28 cellular contexts compared by ENCODE assay signal in genomic region chr20:7136886-7137285, GRCh38.
"Had no signal": no experiment of that assay in that cellular context is flagged by ENCODE, and none has a peak within 500 bp of the region (broad histone marks: within the 10 kb centered on the region; RNA-seq: fewer than 3 reads in every experiment).

No MANE protein-coding gene starts in this region.

- H3K4me2 ChIP-seq: SK-N-SH had no signal

- ATAC-seq: activated CD8-positive, alpha-beta T cell treated with anti-CD3 and anti-CD28 coated beads, Interleukin-2, amount 10 ng/mL, durations not matched to agents 7 days and 5 days; activated naive CD4-positive, alpha-beta T cell treated with anti-CD3 and anti-CD28 coated beads, Interleukin-2, amount 50 U/mL, for 72 hours; body of pancreas; PC-3 had no signal

- H3K36me3 ChIP-seq: adrenal gland, cardiac muscle cell, Peyer's patch, SJSA1 had no signal

- H3K4me3 ChIP-seq: adrenal gland, body of pancreas, cardiac muscle cell, Peyer's patch, SJSA1 had no signal

- DNase-seq: activated CD4-positive, alpha-beta T cell treated with anti-CD3 and anti-CD28 coated beads, Interleukin-2, amount 10 ng/mL, durations not matched to agents 24 days and 14 days; activated CD4-positive, alpha-beta T cell treated with anti-CD3 and anti-CD28 coated beads, Interleukin-2, amount 50 U/mL, for 4 hours; activated CD8-positive, alpha-beta T cell treated with anti-CD3 and anti-CD28 coated beads, Interleukin-2, amount 10 ng/mL, durations not matched to agents 7 days and 5 days; activated gamma-delta T cell; activated naive CD4-positive, alpha-beta T cell treated with Interleukin-2 at 50 U/mL for 16 hours; activated T-cell treated with anti-CD3 and anti-CD28 coated beads, Interleukin-2, amount 50 U/mL, for 24 hours; adrenal gland; body of pancreas; NCI-H1105; NCI-H1417 treated with DMSO at 0.1 percent for 48 hours; NCI-H187 treated with DMSO at 0.1 percent for 48 hours; NCI-H2081; NCI-H2171 treated with DMSO at 0.1 percent for 48 hours; NCI-H2227 treated with DMSO at 0.1 percent for 48 hours; NCI-H446 treated with DMSO at 0.1 percent for 48 hours; NCI-H524; NCI-H69; NK-92 treated with Interleukin-12 subunit alpha and Interleukin-12 subunit beta, amount 100 ng/mL, for 24 hours; PC-3; Peyer's patch; RPMI8226; SHP77 treated with DMSO at 0.1 percent for 48 hours; SK-N-SH had no signal

- H3K27me3 ChIP-seq: adrenal gland, body of pancreas, cardiac muscle cell, Peyer's patch, SJSA1 had no signal

- H3K9ac ChIP-seq: SK-N-SH had no signal

- H3K9me3 ChIP-seq: adrenal gland, body of pancreas, Peyer's patch, SJSA1, SK-N-SH had no signal

- H3K4me1 ChIP-seq: adrenal gland, body of pancreas, Peyer's patch, SJSA1 had no signal

- H3K27ac ChIP-seq: adrenal gland, body of pancreas, cardiac muscle cell, Peyer's patch, SJSA1 had no signal

- FAIRE-seq: astrocyte, TTC549 had no signal
